Comparison of ENCODE assay signal across 8 cellular contexts in genomic region chr17:42019509-42020404, GRCh38. TPM values are rescaled to one million over a fixed set of nuclear protein-coding genes. Genes with fewer than 3 reads are reported as not detected.
A peak's percentile ranks its signal among the peaks of the same experiment; 100 is the strongest.
DNase-seq lines count a peak whose midpoint lies in the region; ATAC-seq and TF ChIP-seq lines count a peak whose summit lies in the region.

TSS of gene NKIRAS2 (plus strand) at chr17:42020090. CDS start at chr17:42021578, 1,488 bp downstream.

- peak within 1 kb of the TSS; percentile 57 to 65 for H3K27ac ChIP-seq in liver (ENCODE audit: low read depth in 1 of 2, low read length in 2 of 2)

- peak; percentile 88 for TF ChIP-seq POLR2A in GM19099 (IDR thresholded peaks at IDR 0.05; ENCODE audit: extremely low read depth, insufficient read length, low read depth)

- H3K36me3 ChIP-seq in liver (ENCODE audit: control insufficient read depth in 4 of 4, insufficient read depth in 3 of 4, low read depth in 1 of 4, low read length in 3 of 4): peaks cover 3 to 8% (median 7%) of the 10 kb centered on the region in 4 donors

- H3K4me3 Mint-ChIP-seq in dendritic cell treated with granulocyte-macrophage colony-stimulating factor and Interleukin-4, amounts not matched to agents 40 ng/mL and 50 ng/mL, for 4 days: peak within 1 kb of the TSS; percentile 82

- TF ChIP-seq RAD21 in liver (IDR thresholded peaks at IDR 0.05): peak; percentile 56 to 72

- intact Hi-C loops in dendritic cell treated with granulocyte-macrophage colony-stimulating factor and Interleukin-4, amounts not matched to agents 40 ng/mL and 50 ng/mL, for 4 days (cut with micrococcal nuclease): loop anchor here (5.0 to 10.0 kb wide), 2 partner anchors 163 to 265 kb away; partner anchors contain the start of genes KCNH4 and STAT5A

- H3K9ac ChIP-seq in liver (ENCODE audit: low read depth in 1 of 2, low read length in 2 of 2): peak within 1 kb of the TSS; percentile 75 to 97

- no peaks in the 10 kb centered on the region for H3K27me3 Mint-ChIP-seq in dendritic cell treated with granulocyte-macrophage colony-stimulating factor and Interleukin-4, amounts not matched to agents 40 ng/mL and 50 ng/mL, for 4 days

- H3K9me3 ChIP-seq in liver (ENCODE audit: control insufficient read depth in 4 of 4, low read length in 3 of 4): no peaks in the 10 kb centered on the region

- no peaks in the 10 kb centered on the region for H3K9me3 Mint-ChIP-seq in dendritic cell treated with granulocyte-macrophage colony-stimulating factor and Interleukin-4, amounts not matched to agents 40 ng/mL and 50 ng/mL, for 4 days

- H3K27me3 ChIP-seq in liver (ENCODE audit: control insufficient read depth in 4 of 4, insufficient read depth in 4 of 4, low read length in 3 of 4): no peaks in the 10 kb centered on the region

- peaks cover 6 to 55% (median 46%) of the 10 kb centered on the region in 4 donors for H3K4me1 ChIP-seq in liver (ENCODE audit: control insufficient read depth in 4 of 4, insufficient read depth in 4 of 4, low read length in 3 of 4)

- peak within 1 kb of the TSS; percentile 85 for H3K27ac Mint-ChIP-seq in dendritic cell treated with granulocyte-macrophage colony-stimulating factor and Interleukin-4, amounts not matched to agents 40 ng/mL and 50 ng/mL, for 4 days

- peaks cover 68% of the 10 kb centered on the region for H3K36me3 Mint-ChIP-seq in dendritic cell treated with granulocyte-macrophage colony-stimulating factor and Interleukin-4, amounts not matched to agents 40 ng/mL and 50 ng/mL, for 4 days (ENCODE audit: low read depth)

- WGBS in liver: 7% methylated on average over 49 of the region's 49 CpGs

- peaks cover 78% of the 10 kb centered on the region for H3K4me1 Mint-ChIP-seq in dendritic cell treated with granulocyte-macrophage colony-stimulating factor and Interleukin-4, amounts not matched to agents 40 ng/mL and 50 ng/mL, for 4 days (ENCODE audit: low read depth)

- TF ChIP-seq CTCF in liver (IDR thresholded peaks at IDR 0.05; ENCODE audit: low read depth, low read length, missing input control): peak; percentile 90

- DNase-seq in AG08396 (ENCODE audit: low spot score): peak; percentile 96
- peak; percentile 96 for DNase-seq in NCI-H69 (lab: John Stamatoyannopoulos, UW)
- DNase-seq in activated CD4-positive, alpha-beta T cell treated with anti-CD3 and anti-CD28 coated beads, Interleukin-2, amount 50 U/mL, for 1 hour: peak; percentile 92
- DNase-seq in stimulated activated CD4-positive, alpha-beta T cell treated with anti-CD3 and anti-CD28 coated beads, Interleukin-4, amount 100 ng/mL, for 1 hour: peak; percentile 95

- peak within 1 kb of the TSS; percentile 71 to 87 (median 82) for H3K4me3 ChIP-seq in liver (ENCODE audit: low read depth in 1 of 3, low read length in 3 of 3)

- ATAC-seq in HG03520 (IDR thresholded peaks at IDR 0.05; ENCODE audit: unreplicated experiment): peak; percentile 60

TF ChIP-seq in liver, 16 proteins besides CTCF, POLR2A, EP300 and RAD21:
- TF ChIP-seq MAX (IDR thresholded peaks at IDR 0.05) (no peak), YY1 (IDR thresholded peaks at IDR 0.05) (peak; percentile 61), HNF4G (IDR thresholded peaks at IDR 0.05) (no peak), EGR1 (IDR thresholded peaks at IDR 0.05; ENCODE audit: low read depth in 2 of 2) (peak in 1 of 2 donors; percentile 67), FOXA1 (IDR thresholded peaks at IDR 0.05) (no peak), ZBTB33 (IDR thresholded peaks at IDR 0.05) (no peak), NR2F2 (IDR thresholded peaks at IDR 0.05) (no peak), HNF4A (conservative IDR thresholded peaks at IDR 0.05) (peak in 1 of 2 donors; percentile 22), FOXA2 (IDR thresholded peaks at IDR 0.05) (no peak), RXRA (IDR thresholded peaks at IDR 0.05) (no peak), TAF1 (conservative IDR thresholded peaks at IDR 0.05) (no peak), JUND (IDR thresholded peaks at IDR 0.05) (peak in 1 of 2 donors; percentile 9), GABPA (IDR thresholded peaks at IDR 0.05 in 1 of 2, conservative IDR thresholded peaks at IDR 0.05 in 1 of 2) (peak; percentile 57 to 93), SP1 (IDR thresholded peaks at IDR 0.05) (peak; percentile 41), REST (IDR thresholded peaks at IDR 0.05) (no peak), ATF3 (IDR thresholded peaks at IDR 0.05) (no peak)

RNA-seq across cellular contexts. Expression of gene NKIRAS2, which starts in this region (rescaled TPM):
- total RNA-seq in liver: 10 to 100 TPM; 17.3 to 17.4 TPM
- polyA plus RNA-seq in liver: 10 to 100 TPM; 16.4 to 20.7 TPM

Comparison
In these comparisons a context has a peak if more than half of its experiments do, and no peak if none do; other contexts are left out.
1. Peak in every context shown above with its lines: DNase-seq, ATAC-seq, H3K4me3 ChIP-seq and H3K27ac ChIP-seq.